In genomic region chr2:179410552-179411356, GRCh38 we compare ENCODE assay signal across 9 cellular contexts.
DNase-seq lines count a peak whose midpoint lies in the region; ATAC-seq and TF ChIP-seq lines count a peak whose summit lies in the region.
"Had no signal": no experiment of that assay in that cellular context is flagged by ENCODE, and none has a peak within 500 bp of the region (broad histone marks: within the 10 kb centered on the region; RNA-seq: fewer than 3 reads in every experiment).

No MANE protein-coding gene starts in this region.

- POLR2A ChIA-PET in activated CD4-positive, alpha-beta memory T cell treated with anti-CD3 and anti-CD28 coated beads, Interleukin-2, amount 10 ng/mL, durations not matched to agents 7 days and 5 days (lab: Charles Lee) = no interaction called here

- peak; percentile 91 for ATAC-seq in GM18502 (IDR thresholded peaks at IDR 0.05; ENCODE audit: poor library complexity, unreplicated experiment)
- peak; percentile 69 for ATAC-seq in HG03066 (IDR thresholded peaks at IDR 0.05; ENCODE audit: low read depth, unreplicated experiment)

- H3K4me1 Mint-ChIP-seq in activated CD4-positive, alpha-beta memory T cell treated with anti-CD3 and anti-CD28 coated beads, Interleukin-2, amount 10 ng/mL, durations not matched to agents 7 days and 5 days = peaks cover 5% of the 10 kb centered on the region
- H3K4me1 Mint-ChIP-seq in glutamatergic neuron (ENCODE audit: low read depth, unreplicated experiment) (no peaks in the 10 kb centered on the region), progenitor cell of endocrine pancreas (ENCODE audit: low read depth) (no peaks in the 10 kb centered on the region)

- no peak overlapping the region for H3K27ac Mint-ChIP-seq in activated CD4-positive, alpha-beta memory T cell treated with anti-CD3 and anti-CD28 coated beads, Interleukin-2, amount 10 ng/mL, durations not matched to agents 7 days and 5 days
- H3K27ac Mint-ChIP-seq in glutamatergic neuron (ENCODE audit: unreplicated experiment) (no peak overlapping the region), progenitor cell of endocrine pancreas (no peak overlapping the region)

- CTCF ChIA-PET in activated CD4-positive, alpha-beta memory T cell treated with anti-CD3 and anti-CD28 coated beads, Interleukin-2, amount 10 ng/mL, durations not matched to agents 7 days and 5 days (lab: Charles Lee) = interaction anchor here (0.7 to 1.8 kb wide), 9 partner anchors 10 to 183 kb away, joined by 3 to 10 read pairs (median 4); no protein-coding TSS in a partner anchor

- H3K27me3 Mint-ChIP-seq in activated CD4-positive, alpha-beta memory T cell treated with anti-CD3 and anti-CD28 coated beads, Interleukin-2, amount 10 ng/mL, durations not matched to agents 7 days and 5 days = peaks cover 9% of the 10 kb centered on the region
- H3K27me3 Mint-ChIP-seq in glutamatergic neuron (ENCODE audit: unreplicated experiment) (no peaks in the 10 kb centered on the region), progenitor cell of endocrine pancreas (no peaks in the 10 kb centered on the region)

- no peak overlapping the region for H3K4me3 ChIP-seq in AG10803 (ENCODE audit: low read length)

- TF ChIP-seq CTCF in AG10803 (conservative IDR thresholded peaks at IDR 0.05; ENCODE audit: low read length) = peak; percentile 92
- TF ChIP-seq CTCF in glutamatergic neuron (IDR thresholded peaks at IDR 0.05; ENCODE audit: partially characterized antibody, unreplicated experiment) = peak; percentile 81
- TF ChIP-seq CTCF in progenitor cell of endocrine pancreas (IDR thresholded peaks at IDR 0.05; ENCODE audit: unreplicated experiment) = peak; percentile 85

- H3K4me3 Mint-ChIP-seq in activated CD4-positive, alpha-beta memory T cell treated with anti-CD3 and anti-CD28 coated beads, Interleukin-2, amount 10 ng/mL, durations not matched to agents 7 days and 5 days = no peak overlapping the region
- H3K4me3 Mint-ChIP-seq in glutamatergic neuron (ENCODE audit: unreplicated experiment) = no peak overlapping the region
- no peak overlapping the region for H3K4me3 Mint-ChIP-seq in progenitor cell of endocrine pancreas (ENCODE audit: low read depth)
- H3K4me3 Mint-ChIP-seq: naive thymus-derived CD8-positive, alpha-beta T cell had no signal

- peak; percentile 63 for DNase-seq in AG10803 (ENCODE audit: low read depth)
- DNase-seq in NCI-H2171 (lab: John Stamatoyannopoulos, UW) = peak; percentile 71
- peak; percentile 18 for DNase-seq in activated CD4-positive, alpha-beta memory T cell treated with anti-CD3 and anti-CD28 coated beads, Interleukin-2, amount 10 ng/mL, durations not matched to agents 7 days and 5 days
- peak; percentile 28 for DNase-seq in glutamatergic neuron
- DNase-seq in progenitor cell of endocrine pancreas (ENCODE audit: low spot score, unreplicated experiment) = peak; percentile 11
- DNase-seq in ureter (ENCODE audit: low spot score) = no peak

- no peaks in the 10 kb centered on the region for H3K9me3 Mint-ChIP-seq in activated CD4-positive, alpha-beta memory T cell treated with anti-CD3 and anti-CD28 coated beads, Interleukin-2, amount 10 ng/mL, durations not matched to agents 7 days and 5 days
- H3K9me3 Mint-ChIP-seq in glutamatergic neuron (ENCODE audit: unreplicated experiment) (no peaks in the 10 kb centered on the region), progenitor cell of endocrine pancreas (ENCODE audit: low read depth) (peaks cover 5% of the 10 kb centered on the region)

- H3K36me3 Mint-ChIP-seq in activated CD4-positive, alpha-beta memory T cell treated with anti-CD3 and anti-CD28 coated beads, Interleukin-2, amount 10 ng/mL, durations not matched to agents 7 days and 5 days (ENCODE audit: low read depth) = no peaks in the 10 kb centered on the region
- H3K36me3 Mint-ChIP-seq in glutamatergic neuron (ENCODE audit: unreplicated experiment) (no peaks in the 10 kb centered on the region), progenitor cell of endocrine pancreas (ENCODE audit: insufficient read depth) (no peaks in the 10 kb centered on the region)
